ENCODE assay signal across 27 cellular contexts in the genomic region with DNA sequence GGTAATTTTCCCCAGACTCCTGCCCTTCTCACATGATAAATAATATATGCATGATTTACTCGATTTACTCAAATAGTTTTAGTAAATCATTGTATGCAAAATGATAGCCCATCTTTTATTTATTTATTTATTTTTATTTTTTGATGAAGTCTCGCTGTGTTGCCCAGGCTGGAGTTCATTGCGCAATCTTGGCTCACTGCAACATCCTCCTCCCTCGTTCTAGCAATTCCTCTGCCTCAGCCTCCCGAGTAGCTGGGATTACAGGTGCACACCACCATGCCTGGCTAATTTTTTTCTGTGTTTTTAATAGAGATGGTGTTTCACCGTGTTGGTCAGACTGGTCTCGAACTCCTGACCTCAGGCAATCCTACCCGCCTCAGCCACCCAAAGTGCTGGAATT.
"Had no signal": no experiment of that assay in that cellular context is flagged by ENCODE, and none has a peak within 500 bp of the region (broad histone marks: within the 10 kb centered on the region; RNA-seq: fewer than 3 reads in every experiment).

No MANE protein-coding gene starts in this region.

- H3K4me3 ChIP-seq: coronary artery, dorsolateral prefrontal cortex, esophagus squamous epithelium, gastrocnemius medialis, heart right ventricle, left lung, lower lobe of right lung, mucosa of descending colon had no signal

- ATAC-seq: effector memory CD8-positive, alpha-beta T cell; esophagus mucosa; gastrocnemius medialis; heart right ventricle; left cardiac atrium; left lung; left ventricle myocardium superior; lower lobe of right lung; mucosa of descending colon; naive thymus-derived CD8-positive, alpha-beta T cell had no signal

- H3K36me3 ChIP-seq: esophagus squamous epithelium, gastrocnemius medialis, heart right ventricle, left lung, lower lobe of right lung had no signal

- H3K27ac ChIP-seq: coronary artery, dorsolateral prefrontal cortex, epithelial cell of prostate, esophagus squamous epithelium, gastrocnemius medialis, heart right ventricle, left lung, lower lobe of right lung had no signal

- H3K27me3 ChIP-seq: esophagus squamous epithelium, gastrocnemius medialis, heart right ventricle, left lung had no signal

- H3K9me3 ChIP-seq: esophagus squamous epithelium, gastrocnemius medialis, heart right ventricle, lower lobe of right lung, mucosa of descending colon had no signal

- DNase-seq: dermis blood vessel endothelial cell; dorsolateral prefrontal cortex; effector CD8-positive, alpha-beta T cell; effector memory CD8-positive, alpha-beta T cell; endodermal cell; esophagus squamous epithelium; foreskin fibroblast; foreskin melanocyte; gastrocnemius medialis; glutamatergic neuron; head of caudate nucleus; heart right ventricle; hippocampal formation; left cardiac atrium; left lung; left ventricle myocardium superior; lower lobe of right lung; mesenchymal stem cell; mucosa of descending colon; naive B cell; naive thymus-derived CD8-positive, alpha-beta T cell had no signal

- FAIRE-seq: endometrium, islet of Langerhans, keratinocyte had no signal

- H3K4me1 ChIP-seq: esophagus squamous epithelium, gastrocnemius medialis, heart right ventricle, left lung, lower lobe of right lung had no signal
